1 cellular context compared by ENCODE assay signal in genomic region chr19:49361438-49362047, GRCh38.
A peak's percentile ranks its signal among the peaks of the same experiment; 100 is the strongest.
TF ChIP-seq lines count a peak whose summit lies in the region.

No MANE protein-coding gene starts in this region.

TF ChIP-seq in K562, 482 proteins besides CTCF, POLR2A, EP300 and RAD21 (continued from another document and continues in another):
- TF ChIP-seq, protein P1, sequence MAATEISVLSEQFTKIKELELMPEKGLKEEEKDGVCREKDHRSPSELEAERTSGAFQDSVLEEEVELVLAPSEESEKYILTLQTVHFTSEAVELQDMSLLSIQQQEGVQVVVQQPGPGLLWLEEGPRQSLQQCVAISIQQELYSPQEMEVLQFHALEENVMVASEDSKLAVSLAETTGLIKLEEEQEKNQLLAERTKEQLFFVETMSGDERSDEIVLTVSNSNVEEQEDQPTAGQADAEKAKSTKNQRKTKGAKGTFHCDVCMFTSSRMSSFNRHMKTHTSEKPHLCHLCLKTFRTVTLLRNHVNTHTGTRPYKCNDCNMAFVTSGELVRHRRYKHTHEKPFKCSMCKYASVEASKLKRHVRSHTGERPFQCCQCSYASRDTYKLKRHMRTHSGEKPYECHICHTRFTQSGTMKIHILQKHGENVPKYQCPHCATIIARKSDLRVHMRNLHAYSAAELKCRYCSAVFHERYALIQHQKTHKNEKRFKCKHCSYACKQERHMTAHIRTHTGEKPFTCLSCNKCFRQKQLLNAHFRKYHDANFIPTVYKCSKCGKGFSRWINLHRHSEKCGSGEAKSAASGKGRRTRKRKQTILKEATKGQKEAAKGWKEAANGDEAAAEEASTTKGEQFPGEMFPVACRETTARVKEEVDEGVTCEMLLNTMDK (IDR thresholded peaks at IDR 0.05; ENCODE audit: borderline replicate concordance, insufficient read depth, low read depth, low read length, poor library complexity, severe bottlenecking): no peak
- TF ChIP-seq, protein P2, sequence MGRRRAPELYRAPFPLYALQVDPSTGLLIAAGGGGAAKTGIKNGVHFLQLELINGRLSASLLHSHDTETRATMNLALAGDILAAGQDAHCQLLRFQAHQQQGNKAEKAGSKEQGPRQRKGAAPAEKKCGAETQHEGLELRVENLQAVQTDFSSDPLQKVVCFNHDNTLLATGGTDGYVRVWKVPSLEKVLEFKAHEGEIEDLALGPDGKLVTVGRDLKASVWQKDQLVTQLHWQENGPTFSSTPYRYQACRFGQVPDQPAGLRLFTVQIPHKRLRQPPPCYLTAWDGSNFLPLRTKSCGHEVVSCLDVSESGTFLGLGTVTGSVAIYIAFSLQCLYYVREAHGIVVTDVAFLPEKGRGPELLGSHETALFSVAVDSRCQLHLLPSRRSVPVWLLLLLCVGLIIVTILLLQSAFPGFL (CRISPR knock-in tag; IDR thresholded peaks at IDR 0.05): no peak
- TF ChIP-seq CCNT2 (IDR thresholded peaks at IDR 0.05; ENCODE audit: borderline replicate concordance, extremely low read depth, insufficient read length, low read depth, low read length) (peak; percentile 65), KDM2B (CRISPR knock-in tag; IDR thresholded peaks at IDR 0.05) (no peak), ATF4 (CRISPR knock-in tag; IDR thresholded peaks at IDR 0.05) (no peak), BHLHE40 (IDR thresholded peaks at IDR 0.05; ENCODE audit: low read length) (peak; percentile 44; the same call in 1 of the 2 replicates), TARDBP (IDR thresholded peaks at IDR 0.05) (no peak), CBFA2T3 (IDR thresholded peaks at IDR 0.05) (no peak), ETV5 (CRISPR knock-in tag; IDR thresholded peaks at IDR 0.05; ENCODE audit: low read depth) (0 out of 2 replicates have a peak, but pooled peaks have one; percentile 49), MCM5 (IDR thresholded peaks at IDR 0.05; ENCODE audit: low read depth) (no peak), ATF1 (CRISPR knock-in tag; IDR thresholded peaks at IDR 0.05) (no peak), ATF1 (tag; IDR thresholded peaks at IDR 0.05) (no peak), CHD2 (IDR thresholded peaks at IDR 0.05; ENCODE audit: low read depth, low read length) (peak; percentile 71), ZNF830 (CRISPR knock-in tag; IDR thresholded peaks at IDR 0.05) (no peak), HDAC3 (IDR thresholded peaks at IDR 0.05; ENCODE audit: borderline replicate concordance, partially characterized antibody) (no peak), POLR2AphosphoS5 (IDR thresholded peaks at IDR 0.05; ENCODE audit: control insufficient read depth, insufficient read depth, low read depth, low read length) (peak; percentile 49; the same call in 1 of the 2 replicates), ARNT (IDR thresholded peaks at IDR 0.05) (no peak), FOXK1 (CRISPR knock-in tag; IDR thresholded peaks at IDR 0.05; ENCODE audit: borderline replicate concordance) (no peak), PHF21A (IDR thresholded peaks at IDR 0.05; ENCODE audit: borderline replicate concordance, low read depth) (no peak), RERE (CRISPR knock-in tag; IDR thresholded peaks at IDR 0.05; ENCODE audit: borderline replicate concordance) (no peak), PRMT5 (CRISPR knock-in tag; IDR thresholded peaks at IDR 0.05) (no peak), ZNF253 (CRISPR knock-in tag; conservative IDR thresholded peaks at IDR 0.05) (no peak), RUNX1 (IDR thresholded peaks at IDR 0.05; ENCODE audit: low read depth) (0 out of 2 replicates have a peak, but pooled peaks have one; percentile 42), NFATC3 (IDR thresholded peaks at IDR 0.05) (no peak), PTBP1 (IDR thresholded peaks at IDR 0.05; ENCODE audit: low read depth, low read length) (no peak), PRPF4 (IDR thresholded peaks at IDR 0.05; ENCODE audit: insufficient read depth, low read depth, low read length, poor library complexity, severe bottlenecking) (peak; percentile 66), ZNF589 (CRISPR knock-in tag; IDR thresholded peaks at IDR 0.05; ENCODE audit: low read depth) (no peak), ZNF239 (CRISPR knock-in tag; IDR thresholded peaks at IDR 0.05) (no peak), SREBF1 (IDR thresholded peaks at IDR 0.05; ENCODE audit: borderline replicate concordance, low read depth, low read length) (no peak), GTF2F1 (IDR thresholded peaks at IDR 0.05; ENCODE audit: low read depth, low read length) (no peak), SAP30 (IDR thresholded peaks at IDR 0.05; ENCODE audit: borderline replicate concordance, insufficient read depth, low read depth, low read length, poor library complexity, severe bottlenecking) (no peak), HLTF (IDR thresholded peaks at IDR 0.05) (no peak), NBN (IDR thresholded peaks at IDR 0.05; ENCODE audit: low read depth) (no peak), CBX8 (IDR thresholded peaks at IDR 0.05; ENCODE audit: borderline replicate concordance, extremely low read depth, low read depth, low read length, poor library complexity, severe bottlenecking) (no peak), U2AF2 (optimal IDR thresholded peaks at IDR 0.05; ENCODE audit: low read depth, low read length) (no peak), SIN3A (IDR thresholded peaks at IDR 0.05; ENCODE audit: borderline replicate concordance in 2 of 2, control insufficient read depth in 1 of 2, low read depth in 2 of 2, low read length in 2 of 2) (no peak; a peak in 1 of 4 replicates), OTX1 (CRISPR knock-in tag; IDR thresholded peaks at IDR 0.05) (no peak), MTA3 (IDR thresholded peaks at IDR 0.05; ENCODE audit: borderline replicate concordance) (no peak), ILK (tag; IDR thresholded peaks at IDR 0.05; ENCODE audit: borderline replicate concordance, low read depth) (no peak), MEIS2 (IDR thresholded peaks at IDR 0.05; ENCODE audit: partially characterized antibody) (no peak), NCOA2 (IDR thresholded peaks at IDR 0.05; ENCODE audit: partially characterized antibody in 2 of 2) (no peak), SMARCA5 (IDR thresholded peaks at IDR 0.05) (no peak), ZNF561 (CRISPR knock-in tag; conservative IDR thresholded peaks at IDR 0.05) (no peak), AFF1 (IDR thresholded peaks at IDR 0.05; ENCODE audit: low read depth in 1 of 2, partially characterized antibody in 2 of 2) (no peak), DNMT1 (IDR thresholded peaks at IDR 0.05) (no peak), ELF1 (tag; IDR thresholded peaks at IDR 0.05) (no peak), TFAM (CRISPR knock-in tag; conservative IDR thresholded peaks at IDR 0.05) (no peak), ZNF764 (CRISPR knock-in tag; IDR thresholded peaks at IDR 0.05; ENCODE audit: low read depth) (no peak), ZC3H11A (IDR thresholded peaks at IDR 0.05; ENCODE audit: low read depth, low read length) (no peak), MAFG (tag; conservative IDR thresholded peaks at IDR 0.05) (no peak), LCOR (CRISPR knock-in tag; IDR thresholded peaks at IDR 0.05) (no peak), ZNF324 (CRISPR knock-in tag; IDR thresholded peaks at IDR 0.05) (no peak), ZNF384 (IDR thresholded peaks at IDR 0.05; ENCODE audit: low read depth, low read length) (no peak), ATF7 (IDR thresholded peaks at IDR 0.05) (no peak), ZNF3 (CRISPR knock-in tag; IDR thresholded peaks at IDR 0.05) (no peak), IRF2 (CRISPR knock-in tag; IDR thresholded peaks at IDR 0.05) (no peak), ZNF75A (CRISPR knock-in tag; IDR thresholded peaks at IDR 0.05) (no peak), ZNF655 (CRISPR knock-in tag; IDR thresholded peaks at IDR 0.05) (no peak)
- TF ChIP-seq, protein P3, sequence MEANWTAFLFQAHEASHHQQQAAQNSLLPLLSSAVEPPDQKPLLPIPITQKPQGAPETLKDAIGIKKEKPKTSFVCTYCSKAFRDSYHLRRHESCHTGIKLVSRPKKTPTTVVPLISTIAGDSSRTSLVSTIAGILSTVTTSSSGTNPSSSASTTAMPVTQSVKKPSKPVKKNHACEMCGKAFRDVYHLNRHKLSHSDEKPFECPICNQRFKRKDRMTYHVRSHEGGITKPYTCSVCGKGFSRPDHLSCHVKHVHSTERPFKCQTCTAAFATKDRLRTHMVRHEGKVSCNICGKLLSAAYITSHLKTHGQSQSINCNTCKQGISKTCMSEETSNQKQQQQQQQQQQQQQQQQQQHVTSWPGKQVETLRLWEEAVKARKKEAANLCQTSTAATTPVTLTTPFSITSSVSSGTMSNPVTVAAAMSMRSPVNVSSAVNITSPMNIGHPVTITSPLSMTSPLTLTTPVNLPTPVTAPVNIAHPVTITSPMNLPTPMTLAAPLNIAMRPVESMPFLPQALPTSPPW (CRISPR knock-in tag; IDR thresholded peaks at IDR 0.05): peak; percentile 76
- TF ChIP-seq, protein P4, sequence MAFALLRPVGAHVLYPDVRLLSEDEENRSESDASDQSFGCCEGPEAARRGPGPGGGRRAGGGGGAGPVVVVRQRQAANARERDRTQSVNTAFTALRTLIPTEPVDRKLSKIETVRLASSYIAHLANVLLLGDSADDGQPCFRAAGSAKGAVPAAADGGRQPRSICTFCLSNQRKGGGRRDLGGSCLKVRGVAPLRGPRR (CRISPR knock-in tag; IDR thresholded peaks at IDR 0.05): no peak
